11 cellular contexts compared by ENCODE assay signal in the genomic region with DNA sequence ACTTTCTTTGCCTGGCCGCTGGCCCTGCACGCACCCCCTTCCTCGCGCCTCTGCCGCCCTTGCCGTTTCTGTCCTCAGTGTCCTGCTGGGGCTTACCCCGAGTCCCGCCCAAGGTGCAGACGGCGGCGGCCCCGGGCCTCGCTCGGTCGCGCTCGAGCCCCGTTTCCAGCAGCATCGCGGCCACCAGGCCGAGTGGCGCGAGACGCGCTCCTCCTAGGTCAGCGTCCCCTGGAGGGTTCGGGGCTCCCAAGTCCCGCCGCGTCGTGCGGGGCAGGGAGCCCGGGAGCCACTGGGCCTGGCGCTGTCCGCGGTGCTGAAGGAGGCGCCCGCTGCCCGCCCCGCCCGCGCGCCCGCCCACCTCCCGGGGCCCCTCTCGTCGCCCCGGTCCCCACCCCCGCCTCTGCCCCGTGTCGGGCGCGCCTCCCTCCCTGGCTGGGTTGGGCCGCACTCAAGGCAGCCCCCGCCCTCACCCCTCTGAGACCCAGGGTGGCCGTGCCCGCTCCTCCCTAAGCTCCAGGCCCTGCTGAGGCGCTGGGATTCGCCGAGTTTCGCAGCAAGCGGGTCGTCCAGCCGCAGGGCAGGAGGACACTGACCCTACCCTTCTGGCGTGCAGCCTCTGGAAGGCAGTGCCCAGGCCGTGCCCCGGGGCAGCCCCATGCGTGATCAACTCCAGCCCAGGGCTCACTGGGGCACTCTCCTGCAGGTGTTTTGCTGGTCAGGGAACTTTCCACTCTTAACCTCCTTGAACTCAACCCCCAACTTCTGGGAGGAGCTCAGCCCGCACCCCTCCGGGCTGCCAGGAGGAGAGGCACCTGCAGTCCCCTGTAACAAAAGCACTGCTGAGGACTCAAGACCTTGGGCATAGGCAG. TPM values are rescaled to one million over a fixed set of nuclear protein-coding genes. Genes with fewer than 3 reads are reported as not detected.
DNase-seq lines count a peak whose midpoint lies in the region; ATAC-seq and TF ChIP-seq lines count a peak whose summit lies in the region.
"Had no signal": no experiment of that assay in that cellular context is flagged by ENCODE, and none has a peak within 500 bp of the region (broad histone marks: within the 10 kb centered on the region; RNA-seq: fewer than 3 reads in every experiment).

A gene (minus strand): TSS at position 291 of the 869 bp plus-strand sequence. CDS start 116 bp downstream, at position 175.

- H2BK20ac ChIP-seq in H9 (ENCODE audit: low read depth, low read length, poor library complexity, severe bottlenecking), result no peak within 1 kb of the TSS

- H3K9me3 Mint-ChIP-seq in H9 (no peaks in the 10 kb centered on the region), memory B cell (no peaks in the 10 kb centered on the region)

- H2BK5ac ChIP-seq in H9 (ENCODE audit: insufficient read length, low read length), result no peak within 1 kb of the TSS

- no peak within 1 kb of the TSS for H3K4ac ChIP-seq in H9 (ENCODE audit: low read depth, low read length)

- DNase-seq in COLO829 (ENCODE audit: low spot score), result peak; percentile 39
- DNase-seq in H9, result peak; percentile 69
- peak; percentile 18 for DNase-seq in choroid plexus epithelial cell (ENCODE audit: low read depth)
- DNase-seq in memory B cell (ENCODE audit: low spot score in 2 of 2), result peak in 1 of 2 donors; percentile 48
- DNase-seq in HEK293T (ENCODE audit: extremely low spot score), result no peak
- no peak for DNase-seq in cerebellar cortex (ENCODE audit: low spot score)
- no peak for DNase-seq in SIG-M5 treated with dmso at 0.1 percent for 504 hours (lab: John Stamatoyannopoulos, UW; ENCODE audit: unreplicated experiment)
- DNase-seq in foreskin melanocyte, result no peak
- DNase-seq: activated CD8-positive, alpha-beta memory T cell treated with anti-CD3 and anti-CD28 coated beads for 24 hours had no signal

- no peak within 1 kb of the TSS for H3K27ac ChIP-seq in H9 (ENCODE audit: insufficient read length, low read depth, low read length)
- H3K27ac ChIP-seq: tibial nerve had no signal

- H3K23me2 ChIP-seq in H9 (ENCODE audit: insufficient read length, low read depth, low read length, poor library complexity, severe bottlenecking), result no peaks in the 10 kb centered on the region

- H3K27me3 ChIP-seq in H9 (ENCODE audit: insufficient read depth, low read length), result peaks cover 46% of the 10 kb centered on the region

- H3K9ac ChIP-seq in H9 (ENCODE audit: extremely low read depth, insufficient read length, low read length), result no peak within 1 kb of the TSS

- no peak within 1 kb of the TSS for H3K56ac ChIP-seq in H9 (ENCODE audit: insufficient read length, low read depth, low read length)

- H3K9me3 ChIP-seq in H9 (ENCODE audit: control insufficient read depth, low read depth, low read length), result no peaks in the 10 kb centered on the region
- H3K9me3 ChIP-seq: tibial nerve had no signal

- no peak within 1 kb of the TSS for H4K91ac ChIP-seq in H9 (ENCODE audit: insufficient read length, low read depth, low read length)

- no peak within 1 kb of the TSS for H3T11ph ChIP-seq in H9 (ENCODE audit: low read length)

- no peak within 1 kb of the TSS for H3K14ac ChIP-seq in H9 (ENCODE audit: insufficient read depth, low read length)

- no peak within 1 kb of the TSS for H2AFZ ChIP-seq in H9 (ENCODE audit: low read length)

- H3K79me1 ChIP-seq in H9 (ENCODE audit: insufficient read depth, low read depth, low read length, poor library complexity, severe bottlenecking), result no peaks in the 10 kb centered on the region

- no peak within 1 kb of the TSS for H3K23ac ChIP-seq in H9 (ENCODE audit: insufficient read length, low read depth, low read length)

- no peak for TF ChIP-seq CTCF in H9 (conservative IDR thresholded peaks at IDR 0.05)
- no peak for TF ChIP-seq CTCF in choroid plexus epithelial cell (conservative IDR thresholded peaks at IDR 0.05; ENCODE audit: low read depth, low read length)

- H3K4me3 ChIP-seq in choroid plexus epithelial cell (ENCODE audit: low read depth, low read length), result no peak within 1 kb of the TSS
- H3K4me3 ChIP-seq: tibial nerve had no signal

- no peak within 1 kb of the TSS for H2BK120ac ChIP-seq in H9 (ENCODE audit: low read depth, low read length, poor library complexity, severe bottlenecking)

- CTCF ChIA-PET in HEK293T (lab: Yijun Ruan, JAX), result no interaction called here

- peak; percentile 45 for ATAC-seq in memory B cell (ENCODE audit: low read depth)

- no peaks in the 10 kb centered on the region for H3K4me1 ChIP-seq in H9 (ENCODE audit: insufficient read depth, low read length)

- no peak within 1 kb of the TSS for H4K8ac ChIP-seq in H9 (replicated peaks; ENCODE audit: insufficient read length, low read depth, low read length)

- no peak within 1 kb of the TSS for H4K5ac ChIP-seq in H9 (ENCODE audit: insufficient read length, low read depth, low read length)

- H2BK15ac ChIP-seq in H9 (ENCODE audit: low read depth, low read length), result no peak within 1 kb of the TSS

- H4K20me1 ChIP-seq in H9 (ENCODE audit: control insufficient read depth, insufficient read depth, insufficient read length), result no peaks in the 10 kb centered on the region

- H3K18ac ChIP-seq in H9 (ENCODE audit: insufficient read length, low read depth, low read length), result no peak within 1 kb of the TSS

- H3K4me1 Mint-ChIP-seq in H9 (peaks cover 0 to 9% of the 10 kb centered on the region in 2 experiments; a peak in 1 of 4 replicates), memory B cell (peaks cover 9% of the 10 kb centered on the region)

- H3K4me3 Mint-ChIP-seq in H9 (no peak within 1 kb of the TSS; a peak in 1 of 5 replicates), memory B cell (no peak within 1 kb of the TSS)

- H3K36me3 Mint-ChIP-seq in H9 (ENCODE audit: insufficient read depth in 1 of 3, low read depth in 3 of 3) (peaks cover 7 to 20% (median 16%) of the 10 kb centered on the region in 3 experiments; a peak in 6 of 7 replicates), memory B cell (peaks cover 11% of the 10 kb centered on the region)

- no peak within 1 kb of the TSS for H3K4me2 ChIP-seq in H9 (ENCODE audit: insufficient read depth, insufficient read length, low read length)

- H3K27ac Mint-ChIP-seq in H9, result no peak within 1 kb of the TSS
- H3K27ac Mint-ChIP-seq in memory B cell, result no peak within 1 kb of the TSS

- H2BK12ac ChIP-seq in H9 (ENCODE audit: insufficient read length, low read depth, low read length), result no peak within 1 kb of the TSS

- WGBS in H9 (ENCODE audit: extremely low coverage, insufficient read length, low lambda C conversion rate), result no CpG with 5 or more reads among the region's 70 CpGs

- H2AK5ac ChIP-seq in H9 (ENCODE audit: insufficient read length, low read length), result no peak within 1 kb of the TSS

- POLR2A ChIA-PET in HEK293T (lab: Yijun Ruan, JAX), result no interaction called here

- H3K27me3 Mint-ChIP-seq in H9 (ENCODE audit: low read depth) (peaks cover 63% of the 10 kb centered on the region), memory B cell (peaks cover 13% of the 10 kb centered on the region)

- no peaks in the 10 kb centered on the region for H3K79me2 ChIP-seq in H9 (ENCODE audit: insufficient read depth, low read length)

TF ChIP-seq in HEK293T, 16 proteins besides CTCF, POLR2A, EP300 and RAD21:
- TF ChIP-seq L3MBTL2 (conservative IDR thresholded peaks at IDR 0.05) (no peak), BHLHE40 (IDR thresholded peaks at IDR 0.05; ENCODE audit: borderline replicate concordance) (no peak), TARDBP (IDR thresholded peaks at IDR 0.05) (no peak), SUZ12 (IDR thresholded peaks at IDR 0.05) (no peak), FOXA1 (IDR thresholded peaks at IDR 0.05) (no peak), ELF4 (IDR thresholded peaks at IDR 0.05) (no peak), ZNF384 (IDR thresholded peaks at IDR 0.05) (no peak), HDGF (IDR thresholded peaks at IDR 0.05; ENCODE audit: borderline replicate concordance) (no peak), ARNT (IDR thresholded peaks at IDR 0.05) (no peak), FOXM1 (IDR thresholded peaks at IDR 0.05; ENCODE audit: borderline replicate concordance) (no peak), FOXK2 (IDR thresholded peaks at IDR 0.05) (no peak), LEF1 (IDR thresholded peaks at IDR 0.05; ENCODE audit: borderline replicate concordance) (no peak), CTBP1 (IDR thresholded peaks at IDR 0.05; ENCODE audit: borderline replicate concordance) (no peak), NFRKB (IDR thresholded peaks at IDR 0.05) (no peak), SP1 (IDR thresholded peaks at IDR 0.05) (no peak)
- TF ChIP-seq, protein P1, sequence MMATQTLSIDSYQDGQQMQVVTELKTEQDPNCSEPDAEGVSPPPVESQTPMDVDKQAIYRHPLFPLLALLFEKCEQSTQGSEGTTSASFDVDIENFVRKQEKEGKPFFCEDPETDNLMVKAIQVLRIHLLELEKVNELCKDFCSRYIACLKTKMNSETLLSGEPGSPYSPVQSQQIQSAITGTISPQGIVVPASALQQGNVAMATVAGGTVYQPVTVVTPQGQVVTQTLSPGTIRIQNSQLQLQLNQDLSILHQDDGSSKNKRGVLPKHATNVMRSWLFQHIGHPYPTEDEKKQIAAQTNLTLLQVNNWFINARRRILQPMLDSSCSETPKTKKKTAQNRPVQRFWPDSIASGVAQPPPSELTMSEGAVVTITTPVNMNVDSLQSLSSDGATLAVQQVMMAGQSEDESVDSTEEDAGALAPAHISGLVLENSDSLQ (IDR thresholded peaks at IDR 0.05), result no peak

RNA-seq across cellular contexts. Expression of the gene that starts here (rescaled TPM):
- total RNA-seq in H9 (2021), result not detected in 2 replicates
- total RNA-seq: dermis microvascular lymphatic vessel endothelial cell, tibial nerve had no signal

Comparison
In these comparisons a context has a peak if more than half of its experiments do, and no peak if none do; other contexts are left out.
1. Peak in DNase-seq in H9; RNA of the gene not detected or under 1 TPM.
2. DNase-seq: peak in COLO829 (single experiment) and choroid plexus epithelial cell (single experiment); none in HEK293T (single experiment), cerebellar cortex (single experiment), SIG-M5 treated with dmso at 0.1 percent for 504 hours (single experiment) and foreskin melanocyte (single experiment).